ENCODE assay signal across 12 cellular contexts in the genomic region with DNA sequence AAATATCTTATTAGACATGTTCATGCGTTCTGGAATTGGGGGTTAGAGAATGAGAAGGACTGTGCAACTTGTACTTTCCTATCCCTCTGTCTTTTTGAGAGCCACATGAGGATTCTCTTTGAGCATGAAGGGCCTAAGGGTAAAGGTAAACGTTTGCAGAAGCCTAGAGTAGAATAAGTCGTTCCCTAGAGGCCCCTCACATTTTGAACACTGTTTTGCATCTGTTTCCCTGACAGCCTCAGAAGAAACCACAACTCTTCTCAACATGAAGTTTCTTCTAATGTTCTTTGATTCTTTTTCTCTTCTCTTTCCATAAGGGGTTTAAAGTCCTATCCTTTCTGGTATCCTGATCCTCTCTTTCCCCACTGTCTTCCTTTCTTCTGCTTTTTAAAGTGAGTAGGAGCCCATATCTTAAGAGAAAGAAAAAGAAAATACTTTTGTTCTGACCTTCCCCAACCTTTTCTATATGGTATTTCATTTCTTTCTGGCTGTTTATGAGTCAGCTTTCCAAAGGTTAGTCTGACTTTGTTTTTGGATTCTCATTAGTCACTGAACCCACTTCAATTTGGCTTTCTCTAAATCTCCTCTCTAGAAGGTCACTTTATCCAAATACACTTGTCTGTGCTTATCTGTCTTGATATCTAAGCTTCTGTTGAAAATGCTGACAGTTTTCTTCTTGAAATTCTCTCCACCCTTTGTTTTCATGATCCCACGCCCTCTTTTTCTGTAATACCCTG. TPM values are rescaled to one million over a fixed set of nuclear protein-coding genes. Genes with fewer than 3 reads are reported as not detected.
DNase-seq lines count a peak whose midpoint lies in the region; ATAC-seq and TF ChIP-seq lines count a peak whose summit lies in the region.
"Had no signal": no experiment of that assay in that cellular context is flagged by ENCODE, and none has a peak within 500 bp of the region (broad histone marks: within the 10 kb centered on the region; RNA-seq: fewer than 3 reads in every experiment).

No MANE protein-coding gene starts in this region.

- H2AFZ ChIP-seq in mesenchymal stem cell (ENCODE audit: low read depth, low read length): no peak overlapping the region

- H2BK120ac ChIP-seq in mesenchymal stem cell (ENCODE audit: low read depth, low read length): no peak overlapping the region

- ATAC-seq in GM18502 (IDR thresholded peaks at IDR 0.05; ENCODE audit: poor library complexity, unreplicated experiment): peak; percentile 82
- ATAC-seq in HG03025 (IDR thresholded peaks at IDR 0.05; ENCODE audit: low FRiP score, unreplicated experiment): peak; percentile 81
- peak; percentile 61 for ATAC-seq in SK-N-SH treated with all-trans-retinoic acid at 6 μM for 48 hours
- ATAC-seq in GM18519 (IDR thresholded peaks at IDR 0.05; ENCODE audit: low FRiP score, unreplicated experiment): no peak
- ATAC-seq in HG03469 (IDR thresholded peaks at IDR 0.05; ENCODE audit: unreplicated experiment): no peak

- no peaks in the 10 kb centered on the region for H3K36me3 ChIP-seq in mesenchymal stem cell (ENCODE audit: control insufficient read depth in 1 of 2, insufficient read depth in 2 of 2, low read depth in 1 of 2, low read length in 2 of 2)
- H3K36me3 ChIP-seq: sigmoid colon had no signal

- H3K4me1 ChIP-seq in mesenchymal stem cell (ENCODE audit: control insufficient read depth, insufficient read depth, low read depth, low read length): peaks cover 4% of the 10 kb centered on the region
- H3K4me1 ChIP-seq: sigmoid colon had no signal

- H2BK15ac ChIP-seq in mesenchymal stem cell (ENCODE audit: low read depth, poor library complexity, severe bottlenecking): no peak overlapping the region

- peaks cover 18% of the 10 kb centered on the region for H3K9me3 ChIP-seq in mesenchymal stem cell (ENCODE audit: control insufficient read depth, low read length)

- H4K8ac ChIP-seq in mesenchymal stem cell (ENCODE audit: low read length): no peak overlapping the region

- no peak overlapping the region for H2BK12ac ChIP-seq in mesenchymal stem cell (ENCODE audit: low read length in 2 of 2)

- DNase-seq in mesenchymal stem cell (peak; percentile 34), HUDEP-2 (lab: John Stamatoyannopoulos, UW; ENCODE audit: unreplicated experiment in 76 of 76) (no peak), NCI-H1694 (lab: John Stamatoyannopoulos, UW) (no peak)
- DNase-seq: GOT3, head of caudate nucleus, NCI-H1092 treated with DMSO at 0.1 percent for 48 hours, sigmoid colon had no signal

- peak overlapping the region; percentile 89 for H2AK5ac ChIP-seq in mesenchymal stem cell (ENCODE audit: low read length, severe bottlenecking)

- no peak overlapping the region for H3K9ac ChIP-seq in mesenchymal stem cell (ENCODE audit: low read length)

- H2BK5ac ChIP-seq in mesenchymal stem cell (ENCODE audit: low read depth, low read length, poor library complexity, severe bottlenecking): no peak overlapping the region

- no peak overlapping the region for H4K91ac ChIP-seq in mesenchymal stem cell (ENCODE audit: low read length)

- no peaks in the 10 kb centered on the region for H3K79me1 ChIP-seq in mesenchymal stem cell (replicated peaks; ENCODE audit: low read length, poor library complexity, severe bottlenecking)

- no peaks in the 10 kb centered on the region for H3K27me3 ChIP-seq in mesenchymal stem cell (ENCODE audit: control insufficient read depth in 1 of 2, insufficient read depth in 1 of 2, low read length in 2 of 2)
- H3K27me3 ChIP-seq: sigmoid colon had no signal

- H3K4me3 ChIP-seq in mesenchymal stem cell (ENCODE audit: insufficient read depth in 1 of 2, low read depth in 1 of 2, low read length in 2 of 2): no peak overlapping the region
- H3K4me3 ChIP-seq: sigmoid colon had no signal

- peak overlapping the region; percentile 23 for H3K27ac ChIP-seq in mesenchymal stem cell (ENCODE audit: low read length, poor library complexity, severe bottlenecking)
- H3K27ac ChIP-seq: sigmoid colon had no signal

- no peak overlapping the region for H3K18ac ChIP-seq in mesenchymal stem cell (ENCODE audit: low read depth in 1 of 2, low read length in 2 of 2)

- no peak overlapping the region for H3K14ac ChIP-seq in mesenchymal stem cell (ENCODE audit: low read length in 2 of 2)

- H3K23ac ChIP-seq in mesenchymal stem cell (ENCODE audit: low read length in 2 of 2): no peak overlapping the region

- H3K4me2 ChIP-seq in mesenchymal stem cell (ENCODE audit: low read length, poor library complexity, severe bottlenecking): no peak overlapping the region

- WGBS in mesenchymal stem cell: 50% methylated on average over 4 of the region's 4 CpGs

- H3K4ac ChIP-seq in mesenchymal stem cell (ENCODE audit: low read depth in 1 of 2, low read length in 2 of 2): no peak overlapping the region

TF ChIP-seq in SK-N-SH treated with all-trans-retinoic acid at 6 μM for 48 hours, 23 proteins besides CTCF, POLR2A, EP300 and RAD21:
- TF ChIP-seq, protein P1, sequence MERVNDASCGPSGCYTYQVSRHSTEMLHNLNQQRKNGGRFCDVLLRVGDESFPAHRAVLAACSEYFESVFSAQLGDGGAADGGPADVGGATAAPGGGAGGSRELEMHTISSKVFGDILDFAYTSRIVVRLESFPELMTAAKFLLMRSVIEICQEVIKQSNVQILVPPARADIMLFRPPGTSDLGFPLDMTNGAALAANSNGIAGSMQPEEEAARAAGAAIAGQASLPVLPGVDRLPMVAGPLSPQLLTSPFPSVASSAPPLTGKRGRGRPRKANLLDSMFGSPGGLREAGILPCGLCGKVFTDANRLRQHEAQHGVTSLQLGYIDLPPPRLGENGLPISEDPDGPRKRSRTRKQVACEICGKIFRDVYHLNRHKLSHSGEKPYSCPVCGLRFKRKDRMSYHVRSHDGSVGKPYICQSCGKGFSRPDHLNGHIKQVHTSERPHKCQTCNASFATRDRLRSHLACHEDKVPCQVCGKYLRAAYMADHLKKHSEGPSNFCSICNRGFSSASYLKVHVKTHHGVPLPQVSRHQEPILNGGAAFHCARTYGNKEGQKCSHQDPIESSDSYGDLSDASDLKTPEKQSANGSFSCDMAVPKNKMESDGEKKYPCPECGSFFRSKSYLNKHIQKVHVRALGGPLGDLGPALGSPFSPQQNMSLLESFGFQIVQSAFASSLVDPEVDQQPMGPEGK (CRISPR knock-in tag; IDR thresholded peaks at IDR 0.05; ENCODE audit: borderline replicate concordance): no peak
- no peak for TF ChIP-seq ARNTL (CRISPR knock-in tag; IDR thresholded peaks at IDR 0.05; ENCODE audit: borderline replicate concordance, low read depth)
- no peak for TF ChIP-seq ZFP30 (CRISPR knock-in tag; IDR thresholded peaks at IDR 0.05)
- no peak for TF ChIP-seq ZNF70 (CRISPR knock-in tag; IDR thresholded peaks at IDR 0.05)
- TF ChIP-seq OSR1 (CRISPR knock-in tag; IDR thresholded peaks at IDR 0.05): no peak
- TF ChIP-seq ZNF8 (CRISPR knock-in tag; IDR thresholded peaks at IDR 0.05): no peak
- TF ChIP-seq TSHZ2 (CRISPR knock-in tag; IDR thresholded peaks at IDR 0.05): no peak
- TF ChIP-seq BACH2 (CRISPR knock-in tag; IDR thresholded peaks at IDR 0.05; ENCODE audit: borderline replicate concordance): no peak
- no peak for TF ChIP-seq TOX (CRISPR knock-in tag; IDR thresholded peaks at IDR 0.05; ENCODE audit: borderline replicate concordance)
- TF ChIP-seq ISL1 (CRISPR knock-in tag; IDR thresholded peaks at IDR 0.05): no peak
- TF ChIP-seq RARB (CRISPR knock-in tag; IDR thresholded peaks at IDR 0.05): no peak
- TF ChIP-seq SNAI2 (CRISPR knock-in tag; IDR thresholded peaks at IDR 0.05): no peak
- no peak for TF ChIP-seq GLIS3 (CRISPR knock-in tag; IDR thresholded peaks at IDR 0.05)
- no peak for TF ChIP-seq ZC3H10 (CRISPR knock-in tag; IDR thresholded peaks at IDR 0.05)
- TF ChIP-seq TCF4 (CRISPR knock-in tag; IDR thresholded peaks at IDR 0.05; ENCODE audit: borderline replicate concordance): no peak

RNA-seq across cellular contexts. Expression of gene PPP1R1C, which starts 34.8 kb away (rescaled TPM):
- 2.6 TPM for polyA plus RNA-seq in mesenchymal stem cell (2013, experiment 1 of 2)
- polyA plus RNA-seq in mesenchymal stem cell (2013, experiment 2 of 2): 3.1 TPM

Comparison
In these comparisons a context has a peak if more than half of its experiments do, and no peak if none do; other contexts are left out.
1. ATAC-seq: peak in GM18502 (single experiment), HG03025 (single experiment) and SK-N-SH treated with all-trans-retinoic acid at 6 μM for 48 hours (single experiment); none in GM18519 (single experiment) and HG03469 (single experiment).